Comparison of ENCODE assay signal across 18 cellular contexts in the genomic region with DNA sequence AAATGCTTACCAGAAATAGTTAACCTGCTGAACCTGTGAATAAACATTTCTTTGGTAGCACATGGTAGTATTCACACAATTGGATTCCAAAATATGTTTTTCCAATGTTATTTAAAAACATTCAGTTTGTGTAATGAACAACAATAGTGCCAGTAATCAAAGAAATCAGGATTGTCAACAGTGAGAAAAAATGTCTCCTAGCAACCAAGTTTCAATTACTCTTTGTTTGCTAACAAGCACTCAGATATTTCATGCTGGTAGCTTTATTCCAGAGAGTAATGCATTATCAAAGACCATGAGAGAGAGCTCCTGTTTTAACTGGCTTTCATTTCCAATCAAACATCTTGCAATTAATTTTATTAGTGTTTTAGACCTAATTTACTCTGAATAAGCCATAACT.
DNase-seq lines count a peak whose midpoint lies in the region; ATAC-seq, FAIRE-seq and TF ChIP-seq lines count a peak whose summit lies in the region.
"Had no signal": no experiment of that assay in that cellular context is flagged by ENCODE, and none has a peak within 500 bp of the region (broad histone marks: within the 10 kb centered on the region; RNA-seq: fewer than 3 reads in every experiment).

No MANE protein-coding gene starts in this region.

- no peak overlapping the region for H3K27ac Mint-ChIP-seq in MCF 10A (ENCODE audit: low read depth, unreplicated experiment)
- H3K27ac Mint-ChIP-seq: activated CD8-positive, alpha-beta T cell treated with anti-CD3 and anti-CD28 coated beads for 36 hours; activated naive CD4-positive, alpha-beta T cell treated with anti-CD3 and anti-CD28 coated beads, Interleukin-2, amount 10 ng/mL, durations not matched to agents 7 days and 5 days; WTC11 had no signal

- peak; percentile 74 for DNase-seq in COR-L47 (lab: John Stamatoyannopoulos, UW)
- peak; percentile 21 for DNase-seq in NCI-H146 treated with DMSO at 0.1 percent for 48 hours (lab: John Stamatoyannopoulos, UW; ENCODE audit: unreplicated experiment)
- no peak for DNase-seq in body of pancreas
- DNase-seq in left lung: no peak
- no peak for DNase-seq in activated CD8-positive, alpha-beta memory T cell treated with anti-CD3 and anti-CD28 coated beads, Interleukin-2, amount 50 U/mL, for 4 hours
- no peak for DNase-seq in D721Med (ENCODE audit: insufficient read length, low spot score)
- no peak for DNase-seq in MCF 10A (ENCODE audit: unreplicated experiment)
- DNase-seq in activated T-cell treated with anti-CD3 and anti-CD28 coated beads, Interleukin-2, amount 50 U/mL, for 1 hour: no peak
- DNase-seq: activated CD8-positive, alpha-beta T cell treated with anti-CD3 and anti-CD28 coated beads for 36 hours; activated naive CD4-positive, alpha-beta T cell treated with anti-CD3 and anti-CD28 coated beads, Interleukin-2, amount 10 ng/mL, durations not matched to agents 7 days and 5 days; activated T-cell treated with anti-CD3 and anti-CD28 coated beads, Interleukin-2, amount 50 U/mL, for 4 hours; colonic mucosa; foreskin fibroblast; NCI-H2107; Peyer's patch; right cardiac atrium had no signal

- no peak for FAIRE-seq in D721Med (lab: Jason Lieb, UNC)

- H3K27ac ChIP-seq in body of pancreas (peak overlapping the region in 1 of 4 donors; percentile 28), left lung (no peak overlapping the region)
- H3K27ac ChIP-seq: colonic mucosa, Peyer's patch had no signal

- H3K4me3 Mint-ChIP-seq in MCF 10A (ENCODE audit: unreplicated experiment): no peak overlapping the region
- H3K4me3 Mint-ChIP-seq: activated CD8-positive, alpha-beta T cell treated with anti-CD3 and anti-CD28 coated beads for 36 hours; activated naive CD4-positive, alpha-beta T cell treated with anti-CD3 and anti-CD28 coated beads, Interleukin-2, amount 10 ng/mL, durations not matched to agents 7 days and 5 days; activated T-cell treated with anti-CD3 and anti-CD28 coated beads, Interleukin-2, amount 50 U/mL, for 4 hours; WTC11 had no signal

- TF ChIP-seq CTCF in body of pancreas (IDR thresholded peaks at IDR 0.05) (no peak), left lung (IDR thresholded peaks at IDR 0.05) (no peak), D721Med (IDR thresholded peaks at IDR 0.05; ENCODE audit: insufficient read depth, missing control alignments) (no peak), MCF 10A (IDR thresholded peaks at IDR 0.05; ENCODE audit: unreplicated experiment) (no peak)

- no peaks in the 10 kb centered on the region for H3K36me3 ChIP-seq in body of pancreas (replicated peaks in 1 of 2; ENCODE audit: insufficient read depth in 1 of 2, low read depth in 2 of 2)
- H3K36me3 ChIP-seq in left lung: no peaks in the 10 kb centered on the region
- H3K36me3 ChIP-seq: colonic mucosa, Peyer's patch had no signal

- H3K27me3 Mint-ChIP-seq in MCF 10A (ENCODE audit: insufficient read depth, unreplicated experiment): no peaks in the 10 kb centered on the region
- H3K27me3 Mint-ChIP-seq: activated CD8-positive, alpha-beta T cell treated with anti-CD3 and anti-CD28 coated beads for 36 hours; activated naive CD4-positive, alpha-beta T cell treated with anti-CD3 and anti-CD28 coated beads, Interleukin-2, amount 10 ng/mL, durations not matched to agents 7 days and 5 days had no signal

- no peaks in the 10 kb centered on the region for H3K9me3 ChIP-seq in body of pancreas
- H3K9me3 ChIP-seq in left lung: peaks cover 0 to 3% of the 10 kb centered on the region in 2 donors
- H3K9me3 ChIP-seq: colonic mucosa, Peyer's patch had no signal

- ATAC-seq in body of pancreas: peak; percentile 97
- peak; percentile 67 for ATAC-seq in left lung
- ATAC-seq: activated CD8-positive, alpha-beta T cell treated with anti-CD3 and anti-CD28 coated beads for 36 hours; activated T-cell treated with anti-CD3 and anti-CD28 coated beads, Interleukin-2, amount 50 U/mL, for 4 hours; left lobe of liver; right cardiac atrium; WTC11 had no signal

- no peaks in the 10 kb centered on the region for H3K9me3 Mint-ChIP-seq in MCF 10A (ENCODE audit: unreplicated experiment)

- intact Hi-C loops in body of pancreas (cut with DNase I) (no loop called here), left lung (cut with DNase I) (no loop called here), MCF 10A (cut with micrococcal nuclease) (no loop called here)

- POLR2A ChIA-PET in MCF 10A (lab: Yijun Ruan, JAX): no interaction called here

- no peaks in the 10 kb centered on the region for H3K4me1 Mint-ChIP-seq in MCF 10A (ENCODE audit: insufficient read depth, unreplicated experiment)
- H3K4me1 Mint-ChIP-seq: activated naive CD4-positive, alpha-beta T cell treated with anti-CD3 and anti-CD28 coated beads, Interleukin-2, amount 10 ng/mL, durations not matched to agents 7 days and 5 days had no signal

- no peak for TF ChIP-seq POLR2A in body of pancreas (IDR thresholded peaks at IDR 0.05)

- H3K36me3 Mint-ChIP-seq in MCF 10A (ENCODE audit: insufficient read depth, unreplicated experiment): no peaks in the 10 kb centered on the region
- H3K36me3 Mint-ChIP-seq: activated naive CD4-positive, alpha-beta T cell treated with anti-CD3 and anti-CD28 coated beads, Interleukin-2, amount 10 ng/mL, durations not matched to agents 7 days and 5 days had no signal

- peaks cover 17% of the 10 kb centered on the region for H3K4me1 ChIP-seq in body of pancreas
- no peaks in the 10 kb centered on the region for H3K4me1 ChIP-seq in left lung
- H3K4me1 ChIP-seq: colonic mucosa had no signal

- H3K27me3 ChIP-seq in body of pancreas (no peaks in the 10 kb centered on the region), left lung (no peaks in the 10 kb centered on the region)
- H3K27me3 ChIP-seq: colonic mucosa, Peyer's patch had no signal

- BruUV-seq in MCF 10A (replicated peaks; lab: Mats Ljungman, UMichigan): no TSS peak

- CTCF ChIA-PET in MCF 10A (lab: Yijun Ruan, JAX): interaction anchor here (0.7 kb wide), 1 partner anchor 10 kb away, joined by 3 read pairs; no protein-coding TSS in a partner anchor

- H3K4me3 ChIP-seq in body of pancreas (no peak overlapping the region), left lung (no peak overlapping the region)
- H3K4me3 ChIP-seq: colonic mucosa, Peyer's patch had no signal

Comparison
In these comparisons a context has a peak if more than half of its experiments do, and no peak if none do; other contexts are left out.
1. DNase-seq: peak in COR-L47 (single experiment) and NCI-H146 treated with DMSO at 0.1 percent for 48 hours (single experiment); none in body of pancreas (0 of 4), left lung (0 of 2), activated CD8-positive, alpha-beta memory T cell treated with anti-CD3 and anti-CD28 coated beads, Interleukin-2, amount 50 U/mL, for 4 hours (single experiment), D721Med (single experiment), MCF 10A (single experiment) and activated T-cell treated with anti-CD3 and anti-CD28 coated beads, Interleukin-2, amount 50 U/mL, for 1 hour (single experiment).